Comparison of ENCODE assay signal across 1 cellular context in the genomic region with DNA sequence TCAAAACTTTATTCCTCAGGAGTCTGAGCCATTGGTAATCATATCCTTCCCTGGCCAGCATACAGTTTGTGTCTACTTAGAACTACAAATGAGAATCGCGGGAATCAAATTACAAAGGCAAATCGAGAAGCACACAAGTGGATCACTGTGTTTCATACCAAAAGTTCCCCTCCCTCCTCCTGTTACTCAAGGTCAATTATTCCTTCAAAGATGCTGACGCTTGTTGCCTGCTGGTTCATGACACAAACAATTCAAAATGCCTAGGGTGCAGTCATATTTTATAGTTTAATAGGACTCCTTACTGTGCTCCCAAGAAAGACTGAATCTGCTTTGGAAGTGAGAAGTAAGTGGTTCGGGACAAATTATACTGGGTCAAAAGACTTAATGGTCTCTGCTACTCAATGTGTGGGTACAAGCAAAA.
TF ChIP-seq lines count a peak whose summit lies in the region.

No MANE protein-coding gene starts in this region.

TF ChIP-seq in GM23338, 12 proteins besides CTCF, POLR2A, EP300 and RAD21 (continued from another document):
- TF ChIP-seq, protein P1, sequence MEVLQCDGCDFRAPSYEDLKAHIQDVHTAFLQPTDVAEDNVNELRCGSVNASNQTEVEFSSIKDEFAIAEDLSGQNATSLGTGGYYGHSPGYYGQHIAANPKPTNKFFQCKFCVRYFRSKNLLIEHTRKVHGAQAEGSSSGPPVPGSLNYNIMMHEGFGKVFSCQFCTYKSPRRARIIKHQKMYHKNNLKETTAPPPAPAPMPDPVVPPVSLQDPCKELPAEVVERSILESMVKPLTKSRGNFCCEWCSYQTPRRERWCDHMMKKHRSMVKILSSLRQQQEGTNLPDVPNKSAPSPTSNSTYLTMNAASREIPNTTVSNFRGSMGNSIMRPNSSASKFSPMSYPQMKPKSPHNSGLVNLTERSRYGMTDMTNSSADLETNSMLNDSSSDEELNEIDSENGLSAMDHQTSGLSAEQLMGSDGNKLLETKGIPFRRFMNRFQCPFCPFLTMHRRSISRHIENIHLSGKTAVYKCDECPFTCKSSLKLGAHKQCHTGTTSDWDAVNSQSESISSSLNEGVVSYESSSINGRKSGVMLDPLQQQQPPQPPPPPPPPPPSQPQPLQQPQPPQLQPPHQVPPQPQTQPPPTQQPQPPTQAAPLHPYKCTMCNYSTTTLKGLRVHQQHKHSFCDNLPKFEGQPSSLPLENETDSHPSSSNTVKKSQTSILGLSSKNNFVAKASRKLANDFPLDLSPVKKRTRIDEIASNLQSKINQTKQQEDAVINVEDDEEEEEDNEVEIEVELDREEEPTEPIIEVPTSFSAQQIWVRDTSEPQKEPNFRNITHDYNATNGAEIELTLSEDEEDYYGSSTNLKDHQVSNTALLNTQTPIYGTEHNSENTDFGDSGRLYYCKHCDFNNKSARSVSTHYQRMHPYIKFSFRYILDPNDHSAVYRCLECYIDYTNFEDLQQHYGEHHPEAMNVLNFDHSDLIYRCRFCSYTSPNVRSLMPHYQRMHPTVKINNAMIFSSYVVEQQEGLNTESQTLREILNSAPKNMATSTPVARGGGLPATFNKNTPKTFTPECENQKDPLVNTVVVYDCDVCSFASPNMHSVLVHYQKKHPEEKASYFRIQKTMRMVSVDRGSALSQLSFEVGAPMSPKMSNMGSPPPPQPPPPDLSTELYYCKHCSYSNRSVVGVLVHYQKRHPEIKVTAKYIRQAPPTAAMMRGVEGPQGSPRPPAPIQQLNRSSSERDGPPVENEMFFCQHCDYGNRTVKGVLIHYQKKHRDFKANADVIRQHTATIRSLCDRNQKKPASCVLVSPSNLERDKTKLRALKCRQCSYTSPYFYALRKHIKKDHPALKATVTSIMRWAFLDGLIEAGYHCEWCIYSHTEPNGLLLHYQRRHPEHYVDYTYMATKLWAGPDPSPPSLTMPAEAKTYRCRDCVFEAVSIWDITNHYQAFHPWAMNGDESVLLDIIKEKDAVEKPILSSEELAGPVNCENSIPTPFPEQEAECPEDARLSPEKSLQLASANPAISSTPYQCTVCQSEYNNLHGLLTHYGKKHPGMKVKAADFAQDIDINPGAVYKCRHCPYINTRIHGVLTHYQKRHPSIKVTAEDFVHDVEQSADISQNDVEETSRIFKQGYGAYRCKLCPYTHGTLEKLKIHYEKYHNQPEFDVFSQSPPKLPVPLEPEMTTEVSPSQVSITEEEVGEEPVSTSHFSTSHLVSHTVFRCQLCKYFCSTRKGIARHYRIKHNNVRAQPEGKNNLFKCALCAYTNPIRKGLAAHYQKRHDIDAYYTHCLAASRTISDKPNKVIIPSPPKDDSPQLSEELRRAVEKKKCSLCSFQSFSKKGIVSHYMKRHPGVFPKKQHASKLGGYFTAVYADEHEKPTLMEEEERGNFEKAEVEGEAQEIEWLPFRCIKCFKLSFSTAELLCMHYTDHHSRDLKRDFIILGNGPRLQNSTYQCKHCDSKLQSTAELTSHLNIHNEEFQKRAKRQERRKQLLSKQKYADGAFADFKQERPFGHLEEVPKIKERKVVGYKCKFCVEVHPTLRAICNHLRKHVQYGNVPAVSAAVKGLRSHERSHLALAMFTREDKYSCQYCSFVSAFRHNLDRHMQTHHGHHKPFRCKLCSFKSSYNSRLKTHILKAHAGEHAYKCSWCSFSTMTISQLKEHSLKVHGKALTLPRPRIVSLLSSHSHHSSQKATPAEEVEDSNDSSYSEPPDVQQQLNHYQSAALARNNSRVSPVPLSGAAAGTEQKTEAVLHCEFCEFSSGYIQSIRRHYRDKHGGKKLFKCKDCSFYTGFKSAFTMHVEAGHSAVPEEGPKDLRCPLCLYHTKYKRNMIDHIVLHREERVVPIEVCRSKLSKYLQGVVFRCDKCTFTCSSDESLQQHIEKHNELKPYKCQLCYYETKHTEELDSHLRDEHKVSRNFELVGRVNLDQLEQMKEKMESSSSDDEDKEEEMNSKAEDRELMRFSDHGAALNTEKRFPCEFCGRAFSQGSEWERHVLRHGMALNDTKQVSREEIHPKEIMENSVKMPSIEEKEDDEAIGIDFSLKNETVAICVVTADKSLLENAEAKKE (CRISPR knock-in tag; IDR thresholded peaks at IDR 0.05), result no peak
- TF ChIP-seq, protein P2, sequence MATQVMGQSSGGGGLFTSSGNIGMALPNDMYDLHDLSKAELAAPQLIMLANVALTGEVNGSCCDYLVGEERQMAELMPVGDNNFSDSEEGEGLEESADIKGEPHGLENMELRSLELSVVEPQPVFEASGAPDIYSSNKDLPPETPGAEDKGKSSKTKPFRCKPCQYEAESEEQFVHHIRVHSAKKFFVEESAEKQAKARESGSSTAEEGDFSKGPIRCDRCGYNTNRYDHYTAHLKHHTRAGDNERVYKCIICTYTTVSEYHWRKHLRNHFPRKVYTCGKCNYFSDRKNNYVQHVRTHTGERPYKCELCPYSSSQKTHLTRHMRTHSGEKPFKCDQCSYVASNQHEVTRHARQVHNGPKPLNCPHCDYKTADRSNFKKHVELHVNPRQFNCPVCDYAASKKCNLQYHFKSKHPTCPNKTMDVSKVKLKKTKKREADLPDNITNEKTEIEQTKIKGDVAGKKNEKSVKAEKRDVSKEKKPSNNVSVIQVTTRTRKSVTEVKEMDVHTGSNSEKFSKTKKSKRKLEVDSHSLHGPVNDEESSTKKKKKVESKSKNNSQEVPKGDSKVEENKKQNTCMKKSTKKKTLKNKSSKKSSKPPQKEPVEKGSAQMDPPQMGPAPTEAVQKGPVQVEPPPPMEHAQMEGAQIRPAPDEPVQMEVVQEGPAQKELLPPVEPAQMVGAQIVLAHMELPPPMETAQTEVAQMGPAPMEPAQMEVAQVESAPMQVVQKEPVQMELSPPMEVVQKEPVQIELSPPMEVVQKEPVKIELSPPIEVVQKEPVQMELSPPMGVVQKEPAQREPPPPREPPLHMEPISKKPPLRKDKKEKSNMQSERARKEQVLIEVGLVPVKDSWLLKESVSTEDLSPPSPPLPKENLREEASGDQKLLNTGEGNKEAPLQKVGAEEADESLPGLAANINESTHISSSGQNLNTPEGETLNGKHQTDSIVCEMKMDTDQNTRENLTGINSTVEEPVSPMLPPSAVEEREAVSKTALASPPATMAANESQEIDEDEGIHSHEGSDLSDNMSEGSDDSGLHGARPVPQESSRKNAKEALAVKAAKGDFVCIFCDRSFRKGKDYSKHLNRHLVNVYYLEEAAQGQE (IDR thresholded peaks at IDR 0.05; ENCODE audit: unreplicated experiment), result no peak
- TF ChIP-seq POLR2AphosphoS5 (IDR thresholded peaks at IDR 0.05; ENCODE audit: low read depth), result no peak
- TF ChIP-seq EZH2 (IDR thresholded peaks at IDR 0.05; ENCODE audit: low read depth, unreplicated experiment), result no peak
- TF ChIP-seq ZNF114 (CRISPR knock-in tag; IDR thresholded peaks at IDR 0.05), result no peak
- no peak for TF ChIP-seq NANOG (IDR thresholded peaks at IDR 0.05; ENCODE audit: borderline replicate concordance)
- TF ChIP-seq EZH2phosphoT487 (IDR thresholded peaks at IDR 0.05; ENCODE audit: unreplicated experiment), result no peak
- no peak for TF ChIP-seq ZNF331 (CRISPR knock-in tag; IDR thresholded peaks at IDR 0.05; ENCODE audit: low read depth)
- TF ChIP-seq STAT1 (IDR thresholded peaks at IDR 0.05; ENCODE audit: unreplicated experiment), result no peak
- TF ChIP-seq CREB1 (CRISPR knock-in tag; IDR thresholded peaks at IDR 0.05; ENCODE audit: low read depth), result no peak
